In genomic region chr1:207304710-207305151, GRCh38 we compare ENCODE assay signal across 19 cellular contexts. TPM values are rescaled to one million over a fixed set of nuclear protein-coding genes. Genes with fewer than 3 reads are reported as not detected.
A peak's percentile ranks its signal among the peaks of the same experiment; 100 is the strongest.
DNase-seq lines count a peak whose midpoint lies in the region; FAIRE-seq and TF ChIP-seq lines count a peak whose summit lies in the region.
"Had no signal": no experiment of that assay in that cellular context is flagged by ENCODE, and none has a peak within 500 bp of the region (broad histone marks: within the 10 kb centered on the region; RNA-seq: fewer than 3 reads in every experiment).

No MANE protein-coding gene starts in this region.

- no peak for TF ChIP-seq POLR2A in endothelial cell of umbilical vein (IDR thresholded peaks at IDR 0.05; ENCODE audit: low read depth, low read length)

- peak overlapping the region; percentile 91 for H3K27ac ChIP-seq in endothelial cell of umbilical vein (ENCODE audit: insufficient read depth, low read depth, low read length)
- H3K27ac ChIP-seq: 22Rv1, ovary, upper lobe of left lung had no signal

- DNase-seq in NCI-H2029 (lab: John Stamatoyannopoulos, UW) = peak; percentile 11
- no peak for DNase-seq in NCI-H2029 treated with DMSO at 0.1 percent for 48 hours (lab: John Stamatoyannopoulos, UW)
- peak; percentile 97 for DNase-seq in NCI-H460 (ENCODE audit: extremely low read depth, low read depth)
- peak; percentile 97 for DNase-seq in endothelial cell of umbilical vein (ENCODE audit: low read depth, low spot score)
- DNase-seq in pulmonary artery endothelial cell (ENCODE audit: low read depth, low spot score) = peak; percentile 78
- no peak for DNase-seq in CD14-positive monocyte (ENCODE audit: low spot score)
- no peak for DNase-seq in HUDEP-2 (lab: John Stamatoyannopoulos, UW; ENCODE audit: unreplicated experiment in 76 of 76)
- DNase-seq in stimulated activated naive CD4-positive, alpha-beta T cell treated with Interleukin-2 at 50 U/mL for 16 hours (lab: John Stamatoyannopoulos, UW) = no peak
- DNase-seq: activated CD4-positive, alpha-beta T cell treated with anti-CD3 and anti-CD28 coated beads for 4 hours; activated naive CD4-positive, alpha-beta T cell treated with anti-CD3 and anti-CD28 coated beads, Interleukin-2, amount 10 ng/mL, durations not matched to agents 7 days and 5 days; effector CD8-positive, alpha-beta T cell; Karpas-422; left ventricle myocardium superior; NCI-H446 treated with DMSO at 0.1 percent for 48 hours; OCI-M1; ovary; stimulated activated naive CD8-positive, alpha-beta T cell treated with anti-CD3 and anti-CD28 coated beads, Interleukin-15, Interleukin-2, amounts not matched to agents 100 U/mL and 50 U/mL, for 24 hours; upper lobe of left lung had no signal

- H3K27me3 ChIP-seq in endothelial cell of umbilical vein (ENCODE audit: control insufficient read depth in 2 of 2, insufficient read depth in 2 of 2, low read length in 2 of 2) = no peaks in the 10 kb centered on the region
- H3K27me3 ChIP-seq: ovary, upper lobe of left lung had no signal

- no peaks in the 10 kb centered on the region for H4K20me1 ChIP-seq in endothelial cell of umbilical vein (replicated peaks; ENCODE audit: control insufficient read depth, extremely low read depth, insufficient read depth, low read length)

- H3K9ac ChIP-seq in endothelial cell of umbilical vein (replicated peaks; ENCODE audit: extremely low read depth, insufficient read depth, low read length) = peak overlapping the region; percentile 42

- dilution Hi-C loops in endothelial cell of umbilical vein (cut with MboI; ENCODE audit: extremely low pct_ligation_motif_present, low sequenced_read_pairs) = no loop called here

- peaks cover 30% of the 10 kb centered on the region for H3K4me1 Mint-ChIP-seq in CD14-positive monocyte

- no peak overlapping the region for H3K4me3 Mint-ChIP-seq in CD14-positive monocyte
- H3K4me3 Mint-ChIP-seq: activated naive CD4-positive, alpha-beta T cell treated with anti-CD3 and anti-CD28 coated beads, Interleukin-2, amount 10 ng/mL, durations not matched to agents 7 days and 5 days had no signal

- H3K9me1 ChIP-seq in endothelial cell of umbilical vein (replicated peaks; ENCODE audit: control insufficient read depth, extremely low read depth, insufficient read depth, low read length) = no peaks in the 10 kb centered on the region

- TF ChIP-seq CTCF in endothelial cell of umbilical vein (IDR thresholded peaks at IDR 0.05; ENCODE audit: extremely low read depth in 1 of 2, insufficient read depth in 1 of 2, low read depth in 1 of 2, low read length in 2 of 2) (no peak), CD14-positive monocyte (IDR thresholded peaks at IDR 0.05) (no peak)

- no peaks in the 10 kb centered on the region for H3K9me3 ChIP-seq in endothelial cell of umbilical vein (replicated peaks; ENCODE audit: control insufficient read depth, insufficient read depth, low read length)
- H3K9me3 ChIP-seq: ovary, upper lobe of left lung had no signal

- H3K27me3 Mint-ChIP-seq in CD14-positive monocyte (ENCODE audit: low read depth in 3 of 3) = peaks cover 0 to 3% (median 0%) of the 10 kb centered on the region in 3 donors
- H3K27me3 Mint-ChIP-seq: activated naive CD4-positive, alpha-beta T cell treated with anti-CD3 and anti-CD28 coated beads, Interleukin-2, amount 10 ng/mL, durations not matched to agents 7 days and 5 days had no signal

- H3K36me3 Mint-ChIP-seq in CD14-positive monocyte = no peaks in the 10 kb centered on the region

- H3K27ac Mint-ChIP-seq in CD14-positive monocyte = no peak overlapping the region
- H3K27ac Mint-ChIP-seq: activated naive CD4-positive, alpha-beta T cell treated with anti-CD3 and anti-CD28 coated beads, Interleukin-2, amount 10 ng/mL, durations not matched to agents 7 days and 5 days had no signal

- H3K79me2 ChIP-seq in endothelial cell of umbilical vein (ENCODE audit: control insufficient read depth, insufficient read depth, low read length) = no peaks in the 10 kb centered on the region

- H3K36me3 ChIP-seq in endothelial cell of umbilical vein (ENCODE audit: control insufficient read depth in 2 of 2, extremely low read depth in 1 of 2, insufficient read depth in 2 of 2, low read length in 2 of 2) = no peaks in the 10 kb centered on the region
- H3K36me3 ChIP-seq: ovary, upper lobe of left lung had no signal

- no peak overlapping the region for H2AFZ ChIP-seq in endothelial cell of umbilical vein (ENCODE audit: low read depth, low read length)

- peaks cover 37% of the 10 kb centered on the region for H3K4me1 ChIP-seq in endothelial cell of umbilical vein (ENCODE audit: control insufficient read depth, extremely low read depth, insufficient read depth, low read length)

- peak overlapping the region; percentile 73 for H3K4me2 ChIP-seq in endothelial cell of umbilical vein (ENCODE audit: insufficient read depth, low read length)

- no TSS peak for BruUV-seq in endothelial cell of umbilical vein (replicated peaks; lab: Mats Ljungman, UMichigan)

- peak; percentile 50 for FAIRE-seq in endothelial cell of umbilical vein (lab: Jason Lieb, UNC)

- CTCF ChIA-PET in endothelial cell of umbilical vein (lab: Charles Lee) = interaction anchor here (1.0 to 1.9 kb wide), 6 partner anchors 15 to 100 kb away, joined by 3 to 14 read pairs (median 6); partner anchors contain the start of gene CD55

- POLR2A ChIA-PET in endothelial cell of umbilical vein (lab: Charles Lee) = interaction anchor here (1.2 kb wide), 1 partner anchor 17 kb away, joined by 8 read pairs; the partner anchor contains the start of gene CD55

- no peak overlapping the region for H3K4me3 ChIP-seq in endothelial cell of umbilical vein (replicated peaks in 1 of 3; ENCODE audit: insufficient read depth in 1 of 3, low read depth in 1 of 3, low read length in 3 of 3)
- H3K4me3 ChIP-seq: ovary, upper lobe of left lung had no signal

- intact Hi-C loops in endothelial cell of umbilical vein (cut with micrococcal nuclease) = loop anchor here (1.0 kb wide), 3 partner anchors 17 to 99 kb away; partner anchors contain the start of gene CD55
- intact Hi-C loops in CD14-positive monocyte (cut with micrococcal nuclease) = no loop called here

- H3K9me3 Mint-ChIP-seq in CD14-positive monocyte = peaks cover 0 to 9% (median 3%) of the 10 kb centered on the region in 7 donors

TF ChIP-seq in endothelial cell of umbilical vein, 7 proteins besides CTCF, POLR2A, EP300 and RAD21:
- peak; percentile 28 for TF ChIP-seq POLR2AphosphoS5 (IDR thresholded peaks at IDR 0.05; ENCODE audit: insufficient read depth, low read depth, low read length)
- TF ChIP-seq JUN (IDR thresholded peaks at IDR 0.05; ENCODE audit: borderline replicate concordance, insufficient read depth, insufficient read length, low read depth) = peak; percentile 87
- peak; percentile 38 for TF ChIP-seq GATA2 (IDR thresholded peaks at IDR 0.05; ENCODE audit: insufficient read depth, insufficient read length, low read depth, low read length)
- TF ChIP-seq MYC (IDR thresholded peaks at IDR 0.05; ENCODE audit: low read depth, low read length) = no peak
- peak; percentile 93 for TF ChIP-seq FOS (IDR thresholded peaks at IDR 0.05; ENCODE audit: borderline replicate concordance, insufficient read depth, low read length)

RNA-seq across cellular contexts. Expression of gene CD55, which starts 16.7 kb away (rescaled TPM):
- 1,455 and 1,516 TPM in 2 replicates for total RNA-seq in NCI-H460 (2014; rRNA removed; shearing (Covaris generic))
- polyA plus RNA-seq in NCI-H460 (2014; cell fraction: nucleus; rRNA removed) = 330 and 378 TPM in 2 replicates
- total RNA-seq in endothelial cell of umbilical vein (179 and 223 TPM in 2 replicates), pulmonary artery endothelial cell (43.5 and 73.1 TPM in 2 replicates)
- polyA plus RNA-seq in endothelial cell of umbilical vein (103 and 111 TPM in 2 replicates), CD14-positive monocyte (100 to 1,000 TPM; 171 to 221 TPM)
- polyA plus RNA-seq in endothelial cell of umbilical vein (2011; cell fraction: cytosol; rRNA removed) = 103 and 115 TPM in 2 replicates
- polyA plus RNA-seq in endothelial cell of umbilical vein (2011; cell fraction: nucleus; rRNA removed) = 77.0 and 114 TPM in 2 replicates
- 164 and 176 TPM in 2 replicates for polyA plus RNA-seq in endothelial cell of umbilical vein (2012)
- 106 and 107 TPM in 2 replicates for polyA minus RNA-seq in endothelial cell of umbilical vein
- 565 TPM for polyA minus RNA-seq in endothelial cell of umbilical vein (2011; cell fraction: cytosol; rRNA and poly(A)+ RNA removed)
- polyA minus RNA-seq in endothelial cell of umbilical vein (2011; cell fraction: nucleus; rRNA and poly(A)+ RNA removed) = 216 and 218 TPM in 2 replicates

Comparison
In these comparisons a context has a peak if more than half of its experiments do, and no peak if none do; other contexts are left out.
1. DNase-seq: peak in NCI-H2029 (single experiment), NCI-H460 (single experiment), endothelial cell of umbilical vein (single experiment) and pulmonary artery endothelial cell (single experiment); none in NCI-H2029 treated with DMSO at 0.1 percent for 48 hours (single experiment), CD14-positive monocyte (single experiment), HUDEP-2 (0 of 76) and stimulated activated naive CD4-positive, alpha-beta T cell treated with Interleukin-2 at 50 U/mL for 16 hours (single experiment).